In genomic region chr5:150217874-150218692, GRCh38 we compare ENCODE assay signal across 8 cellular contexts. TPM values are rescaled to one million over a fixed set of nuclear protein-coding genes. Genes with fewer than 3 reads are reported as not detected.
A peak's percentile ranks its signal among the peaks of the same experiment; 100 is the strongest.
DNase-seq lines count a peak whose midpoint lies in the region; TF ChIP-seq lines count a peak whose summit lies in the region.

No MANE protein-coding gene starts in this region.

- H3K27me3 ChIP-seq in HAP-1 (ENCODE audit: low read depth) (no peaks in the 10 kb centered on the region), SJSA1 (replicated peaks) (no peaks in the 10 kb centered on the region), parathyroid adenoma (ENCODE audit: control insufficient read depth, insufficient read depth, low read length) (no peaks in the 10 kb centered on the region)

- H3K36me3 ChIP-seq in HAP-1 (replicated peaks): no peaks in the 10 kb centered on the region
- H3K36me3 ChIP-seq in SJSA1: no peaks in the 10 kb centered on the region
- no peaks in the 10 kb centered on the region for H3K36me3 ChIP-seq in parathyroid adenoma (ENCODE audit: control insufficient read depth, insufficient read depth, low read length)

- H3K4me3 Mint-ChIP-seq in type B pancreatic cell: no peak overlapping the region

- H3K9me3 Mint-ChIP-seq in type B pancreatic cell: no peaks in the 10 kb centered on the region

- H2AFZ ChIP-seq in parathyroid adenoma: no peak overlapping the region

- H3K4me3 ChIP-seq in HAP-1: no peak overlapping the region
- no peak overlapping the region for H3K4me3 ChIP-seq in SJSA1
- no peak overlapping the region for H3K4me3 ChIP-seq in parathyroid adenoma (ENCODE audit: low read depth, low read length)

- H3K27ac Mint-ChIP-seq in type B pancreatic cell: no peak overlapping the region

- no peaks in the 10 kb centered on the region for H3K79me2 ChIP-seq in parathyroid adenoma

- H3K27me3 Mint-ChIP-seq in type B pancreatic cell: peaks cover 17% of the 10 kb centered on the region

- H3K4me1 Mint-ChIP-seq in type B pancreatic cell (ENCODE audit: unreplicated experiment): peaks cover 18% of the 10 kb centered on the region

- in situ Hi-C loops in HAP-1 (cut with MboI; ENCODE audit: low sequenced_read_pairs): loop anchor here (25.0 kb wide), 1 partner anchor 581 kb away; no protein-coding TSS in a partner anchor

- peak; percentile 90 for TF ChIP-seq CTCF in parathyroid adenoma (IDR thresholded peaks at IDR 0.05)
- TF ChIP-seq CTCF in type B pancreatic cell (conservative IDR thresholded peaks at IDR 0.05): peak; percentile 97

- no peak overlapping the region for H3K4me2 ChIP-seq in parathyroid adenoma (ENCODE audit: low read length)

- H3K4me1 ChIP-seq in HAP-1: no peaks in the 10 kb centered on the region
- H3K4me1 ChIP-seq in SJSA1 (replicated peaks): peaks cover 8% of the 10 kb centered on the region
- no peaks in the 10 kb centered on the region for H3K4me1 ChIP-seq in parathyroid adenoma

- DNase-seq in ELF-1 (ENCODE audit: low read depth, low spot score) (peak; percentile 94), HAP-1 (ENCODE audit: low spot score in 2 of 2) (peak; percentile 56 to 88), NAMALWA (ENCODE audit: low spot score) (peak; percentile 90), SJSA1 (ENCODE audit: low read depth in 1 of 2, low spot score in 2 of 2) (peak; percentile 85 to 89), germinal center (ENCODE audit: low spot score) (peak; percentile 80), type B pancreatic cell (ENCODE audit: extremely low spot score, unreplicated experiment) (peak; percentile 88)
- peak; percentile 90 for DNase-seq in activated effector memory CD4-positive, alpha-beta T cell treated with anti-CD3 and anti-CD28 coated beads, Interleukin-2, amount 50 U/mL, for 16 hours

- no peaks in the 10 kb centered on the region for H3K36me3 Mint-ChIP-seq in type B pancreatic cell

- H3K9ac ChIP-seq in parathyroid adenoma: no peak overlapping the region

- H3K27ac ChIP-seq in SJSA1 (no peak overlapping the region), parathyroid adenoma (no peak overlapping the region)

- H3K9me3 ChIP-seq in HAP-1: no peaks in the 10 kb centered on the region
- H3K9me3 ChIP-seq in SJSA1 (replicated peaks): no peaks in the 10 kb centered on the region
- H3K9me3 ChIP-seq in parathyroid adenoma (ENCODE audit: control insufficient read depth, low read length): no peaks in the 10 kb centered on the region

RNA-seq across cellular contexts. Expression of gene SLC6A7, which starts 28.2 kb away (rescaled TPM):
- not detected in 2 replicates for total RNA-seq in SJSA1 (2014; rRNA removed; shearing (Covaris generic))
- 0.10 and 0.38 TPM in 2 replicates for total RNA-seq in type B pancreatic cell (ENCODE audit: low replicate concordance)

RNA-seq across cellular contexts. Expression of gene CDX1, which starts 51.5 kb away (rescaled TPM):
- 0.19 and 1.8 TPM in 2 replicates for total RNA-seq in SJSA1 (2014; rRNA removed; shearing (Covaris generic))
- 5.0 and 13.4 TPM in 2 replicates for total RNA-seq in type B pancreatic cell (ENCODE audit: low replicate concordance)
